In the genomic region with DNA sequence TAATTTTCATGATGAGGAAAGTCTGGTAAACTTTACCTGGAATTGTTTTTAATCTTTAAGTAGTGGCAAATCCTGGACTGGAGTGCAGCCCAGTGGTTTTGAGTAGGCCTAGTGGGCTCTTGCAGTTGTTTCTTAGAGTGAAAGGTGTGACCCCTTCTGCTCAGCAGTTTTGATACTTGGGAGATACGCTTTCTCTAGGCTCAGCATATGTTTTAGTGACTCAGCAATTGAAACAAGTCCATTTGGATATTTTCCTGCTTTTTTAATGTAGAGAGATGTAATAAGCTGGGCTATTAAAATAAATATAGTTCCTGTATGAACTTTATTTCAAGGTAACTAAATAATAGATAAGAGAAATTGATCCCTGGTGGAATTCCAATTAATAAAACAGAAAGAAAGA, we compare ENCODE assay signal across 1 cellular context.
TF ChIP-seq lines count a peak whose summit lies in the region.

No MANE protein-coding gene starts in this region.

TF ChIP-seq in K562, 482 proteins besides CTCF, POLR2A, EP300 and RAD21 (continues in another document):
- TF ChIP-seq GABPB1 (CRISPR knock-in tag; IDR thresholded peaks at IDR 0.05) (no peak), RBM17 (IDR thresholded peaks at IDR 0.05; ENCODE audit: borderline replicate concordance, low read depth, low read length) (no peak), KLF6 (CRISPR knock-in tag; IDR thresholded peaks at IDR 0.05; ENCODE audit: borderline replicate concordance) (no peak), SMAD3 (CRISPR knock-in tag; conservative IDR thresholded peaks at IDR 0.05) (no peak), NR1H2 (CRISPR knock-in tag; IDR thresholded peaks at IDR 0.05) (no peak), NFE2L1 (tag; IDR thresholded peaks at IDR 0.05; ENCODE audit: borderline replicate concordance, low read depth) (peak; percentile 10; the same call in 1 of the 2 replicates), L3MBTL2 (IDR thresholded peaks at IDR 0.05) (peak; percentile 35; the same call in 1 of the 2 replicates), PHF21A (IDR thresholded peaks at IDR 0.05; ENCODE audit: borderline replicate concordance, low read depth) (no peak), GABPA (tag; conservative IDR thresholded peaks at IDR 0.05; ENCODE audit: low read depth) (no peak), BCL6 (CRISPR knock-in tag; IDR thresholded peaks at IDR 0.05) (no peak), HSF4 (CRISPR knock-in tag; IDR thresholded peaks at IDR 0.05; ENCODE audit: borderline replicate concordance) (no peak), BACH1 (tag; IDR thresholded peaks at IDR 0.05) (peak; percentile 47; the same call in 1 of the 2 replicates), ZNF316 (IDR thresholded peaks at IDR 0.05) (peak; percentile 91), MAFK (IDR thresholded peaks at IDR 0.05; ENCODE audit: low read length) (peak; percentile 57; the same call in 1 of the 2 replicates), MAFF (IDR thresholded peaks at IDR 0.05; ENCODE audit: low read length) (peak; percentile 34; the same call in 1 of the 2 replicates), RUNX1 (IDR thresholded peaks at IDR 0.05; ENCODE audit: low read depth) (no peak)
- TF ChIP-seq, protein P1, sequence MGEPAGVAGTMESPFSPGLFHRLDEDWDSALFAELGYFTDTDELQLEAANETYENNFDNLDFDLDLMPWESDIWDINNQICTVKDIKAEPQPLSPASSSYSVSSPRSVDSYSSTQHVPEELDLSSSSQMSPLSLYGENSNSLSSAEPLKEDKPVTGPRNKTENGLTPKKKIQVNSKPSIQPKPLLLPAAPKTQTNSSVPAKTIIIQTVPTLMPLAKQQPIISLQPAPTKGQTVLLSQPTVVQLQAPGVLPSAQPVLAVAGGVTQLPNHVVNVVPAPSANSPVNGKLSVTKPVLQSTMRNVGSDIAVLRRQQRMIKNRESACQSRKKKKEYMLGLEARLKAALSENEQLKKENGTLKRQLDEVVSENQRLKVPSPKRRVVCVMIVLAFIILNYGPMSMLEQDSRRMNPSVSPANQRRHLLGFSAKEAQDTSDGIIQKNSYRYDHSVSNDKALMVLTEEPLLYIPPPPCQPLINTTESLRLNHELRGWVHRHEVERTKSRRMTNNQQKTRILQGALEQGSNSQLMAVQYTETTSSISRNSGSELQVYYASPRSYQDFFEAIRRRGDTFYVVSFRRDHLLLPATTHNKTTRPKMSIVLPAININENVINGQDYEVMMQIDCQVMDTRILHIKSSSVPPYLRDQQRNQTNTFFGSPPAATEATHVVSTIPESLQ (CRISPR knock-in tag; IDR thresholded peaks at IDR 0.05): no peak
- TF ChIP-seq, protein P2, sequence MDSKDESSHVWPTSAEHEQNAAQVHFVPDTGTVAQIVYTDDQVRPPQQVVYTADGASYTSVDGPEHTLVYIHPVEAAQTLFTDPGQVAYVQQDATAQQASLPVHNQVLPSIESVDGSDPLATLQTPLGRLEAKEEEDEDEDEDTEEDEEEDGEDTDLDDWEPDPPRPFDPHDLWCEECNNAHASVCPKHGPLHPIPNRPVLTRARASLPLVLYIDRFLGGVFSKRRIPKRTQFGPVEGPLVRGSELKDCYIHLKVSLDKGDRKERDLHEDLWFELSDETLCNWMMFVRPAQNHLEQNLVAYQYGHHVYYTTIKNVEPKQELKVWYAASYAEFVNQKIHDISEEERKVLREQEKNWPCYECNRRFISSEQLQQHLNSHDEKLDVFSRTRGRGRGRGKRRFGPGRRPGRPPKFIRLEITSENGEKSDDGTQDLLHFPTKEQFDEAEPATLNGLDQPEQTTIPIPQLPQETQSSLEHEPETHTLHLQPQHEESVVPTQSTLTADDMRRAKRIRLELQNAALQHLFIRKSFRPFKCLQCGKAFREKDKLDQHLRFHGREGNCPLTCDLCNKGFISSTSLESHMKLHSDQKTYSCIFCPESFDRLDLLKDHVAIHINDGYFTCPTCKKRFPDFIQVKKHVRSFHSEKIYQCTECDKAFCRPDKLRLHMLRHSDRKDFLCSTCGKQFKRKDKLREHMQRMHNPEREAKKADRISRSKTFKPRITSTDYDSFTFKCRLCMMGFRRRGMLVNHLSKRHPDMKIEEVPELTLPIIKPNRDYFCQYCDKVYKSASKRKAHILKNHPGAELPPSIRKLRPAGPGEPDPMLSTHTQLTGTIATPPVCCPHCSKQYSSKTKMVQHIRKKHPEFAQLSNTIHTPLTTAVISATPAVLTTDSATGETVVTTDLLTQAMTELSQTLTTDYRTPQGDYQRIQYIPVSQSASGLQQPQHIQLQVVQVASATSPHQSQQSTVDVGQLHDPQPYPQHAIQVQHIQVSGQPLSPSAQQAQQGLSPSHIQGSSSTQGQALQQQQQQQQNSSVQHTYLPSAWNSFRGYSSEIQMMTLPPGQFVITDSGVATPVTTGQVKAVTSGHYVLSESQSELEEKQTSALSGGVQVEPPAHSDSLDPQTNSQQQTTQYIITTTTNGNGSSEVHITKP (IDR thresholded peaks at IDR 0.05; ENCODE audit: partially characterized antibody): no peak
- TF ChIP-seq, protein P3, sequence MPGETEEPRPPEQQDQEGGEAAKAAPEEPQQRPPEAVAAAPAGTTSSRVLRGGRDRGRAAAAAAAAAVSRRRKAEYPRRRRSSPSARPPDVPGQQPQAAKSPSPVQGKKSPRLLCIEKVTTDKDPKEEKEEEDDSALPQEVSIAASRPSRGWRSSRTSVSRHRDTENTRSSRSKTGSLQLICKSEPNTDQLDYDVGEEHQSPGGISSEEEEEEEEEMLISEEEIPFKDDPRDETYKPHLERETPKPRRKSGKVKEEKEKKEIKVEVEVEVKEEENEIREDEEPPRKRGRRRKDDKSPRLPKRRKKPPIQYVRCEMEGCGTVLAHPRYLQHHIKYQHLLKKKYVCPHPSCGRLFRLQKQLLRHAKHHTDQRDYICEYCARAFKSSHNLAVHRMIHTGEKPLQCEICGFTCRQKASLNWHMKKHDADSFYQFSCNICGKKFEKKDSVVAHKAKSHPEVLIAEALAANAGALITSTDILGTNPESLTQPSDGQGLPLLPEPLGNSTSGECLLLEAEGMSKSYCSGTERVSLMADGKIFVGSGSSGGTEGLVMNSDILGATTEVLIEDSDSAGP (CRISPR knock-in tag; IDR thresholded peaks at IDR 0.05): no peak
- TF ChIP-seq, protein P4, sequence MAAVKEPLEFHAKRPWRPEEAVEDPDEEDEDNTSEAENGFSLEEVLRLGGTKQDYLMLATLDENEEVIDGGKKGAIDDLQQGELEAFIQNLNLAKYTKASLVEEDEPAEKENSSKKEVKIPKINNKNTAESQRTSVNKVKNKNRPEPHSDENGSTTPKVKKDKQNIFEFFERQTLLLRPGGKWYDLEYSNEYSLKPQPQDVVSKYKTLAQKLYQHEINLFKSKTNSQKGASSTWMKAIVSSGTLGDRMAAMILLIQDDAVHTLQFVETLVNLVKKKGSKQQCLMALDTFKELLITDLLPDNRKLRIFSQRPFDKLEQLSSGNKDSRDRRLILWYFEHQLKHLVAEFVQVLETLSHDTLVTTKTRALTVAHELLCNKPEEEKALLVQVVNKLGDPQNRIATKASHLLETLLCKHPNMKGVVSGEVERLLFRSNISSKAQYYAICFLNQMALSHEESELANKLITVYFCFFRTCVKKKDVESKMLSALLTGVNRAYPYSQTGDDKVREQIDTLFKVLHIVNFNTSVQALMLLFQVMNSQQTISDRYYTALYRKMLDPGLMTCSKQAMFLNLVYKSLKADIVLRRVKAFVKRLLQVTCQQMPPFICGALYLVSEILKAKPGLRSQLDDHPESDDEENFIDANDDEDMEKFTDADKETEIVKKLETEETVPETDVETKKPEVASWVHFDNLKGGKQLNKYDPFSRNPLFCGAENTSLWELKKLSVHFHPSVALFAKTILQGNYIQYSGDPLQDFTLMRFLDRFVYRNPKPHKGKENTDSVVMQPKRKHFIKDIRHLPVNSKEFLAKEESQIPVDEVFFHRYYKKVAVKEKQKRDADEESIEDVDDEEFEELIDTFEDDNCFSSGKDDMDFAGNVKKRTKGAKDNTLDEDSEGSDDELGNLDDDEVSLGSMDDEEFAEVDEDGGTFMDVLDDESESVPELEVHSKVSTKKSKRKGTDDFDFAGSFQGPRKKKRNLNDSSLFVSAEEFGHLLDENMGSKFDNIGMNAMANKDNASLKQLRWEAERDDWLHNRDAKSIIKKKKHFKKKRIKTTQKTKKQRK (IDR thresholded peaks at IDR 0.05; ENCODE audit: borderline replicate concordance, low read depth, low read length): no peak
- TF ChIP-seq, protein P5, sequence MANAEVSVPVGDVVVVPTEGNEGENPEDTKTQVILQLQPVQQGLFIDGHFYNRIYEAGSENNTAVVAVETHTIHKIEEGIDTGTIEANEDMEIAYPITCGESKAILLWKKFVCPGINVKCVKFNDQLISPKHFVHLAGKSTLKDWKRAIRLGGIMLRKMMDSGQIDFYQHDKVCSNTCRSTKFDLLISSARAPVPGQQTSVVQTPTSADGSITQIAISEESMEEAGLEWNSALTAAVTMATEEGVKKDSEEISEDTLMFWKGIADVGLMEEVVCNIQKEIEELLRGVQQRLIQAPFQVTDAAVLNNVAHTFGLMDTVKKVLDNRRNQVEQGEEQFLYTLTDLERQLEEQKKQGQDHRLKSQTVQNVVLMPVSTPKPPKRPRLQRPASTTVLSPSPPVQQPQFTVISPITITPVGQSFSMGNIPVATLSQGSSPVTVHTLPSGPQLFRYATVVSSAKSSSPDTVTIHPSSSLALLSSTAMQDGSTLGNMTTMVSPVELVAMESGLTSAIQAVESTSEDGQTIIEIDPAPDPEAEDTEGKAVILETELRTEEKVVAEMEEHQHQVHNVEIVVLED (CRISPR knock-in tag; IDR thresholded peaks at IDR 0.05): no peak
- TF ChIP-seq, protein P6, sequence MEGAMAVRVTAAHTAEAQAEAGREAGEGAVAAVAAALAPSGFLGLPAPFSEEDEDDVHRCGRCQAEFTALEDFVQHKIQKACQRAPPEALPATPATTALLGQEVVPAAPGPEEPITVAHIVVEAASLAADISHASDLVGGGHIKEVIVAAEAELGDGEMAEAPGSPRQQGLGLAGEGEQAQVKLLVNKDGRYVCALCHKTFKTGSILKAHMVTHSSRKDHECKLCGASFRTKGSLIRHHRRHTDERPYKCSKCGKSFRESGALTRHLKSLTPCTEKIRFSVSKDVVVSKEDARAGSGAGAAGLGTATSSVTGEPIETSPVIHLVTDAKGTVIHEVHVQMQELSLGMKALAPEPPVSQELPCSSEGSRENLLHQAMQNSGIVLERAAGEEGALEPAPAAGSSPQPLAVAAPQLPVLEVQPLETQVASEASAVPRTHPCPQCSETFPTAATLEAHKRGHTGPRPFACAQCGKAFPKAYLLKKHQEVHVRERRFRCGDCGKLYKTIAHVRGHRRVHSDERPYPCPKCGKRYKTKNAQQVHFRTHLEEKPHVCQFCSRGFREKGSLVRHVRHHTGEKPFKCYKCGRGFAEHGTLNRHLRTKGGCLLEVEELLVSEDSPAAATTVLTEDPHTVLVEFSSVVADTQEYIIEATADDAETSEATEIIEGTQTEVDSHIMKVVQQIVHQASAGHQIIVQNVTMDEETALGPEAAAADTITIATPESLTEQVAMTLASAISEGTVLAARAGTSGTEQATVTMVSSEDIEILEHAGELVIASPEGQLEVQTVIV (CRISPR knock-in tag; IDR thresholded peaks at IDR 0.05; ENCODE audit: borderline replicate concordance): no peak
- TF ChIP-seq, protein P7, sequence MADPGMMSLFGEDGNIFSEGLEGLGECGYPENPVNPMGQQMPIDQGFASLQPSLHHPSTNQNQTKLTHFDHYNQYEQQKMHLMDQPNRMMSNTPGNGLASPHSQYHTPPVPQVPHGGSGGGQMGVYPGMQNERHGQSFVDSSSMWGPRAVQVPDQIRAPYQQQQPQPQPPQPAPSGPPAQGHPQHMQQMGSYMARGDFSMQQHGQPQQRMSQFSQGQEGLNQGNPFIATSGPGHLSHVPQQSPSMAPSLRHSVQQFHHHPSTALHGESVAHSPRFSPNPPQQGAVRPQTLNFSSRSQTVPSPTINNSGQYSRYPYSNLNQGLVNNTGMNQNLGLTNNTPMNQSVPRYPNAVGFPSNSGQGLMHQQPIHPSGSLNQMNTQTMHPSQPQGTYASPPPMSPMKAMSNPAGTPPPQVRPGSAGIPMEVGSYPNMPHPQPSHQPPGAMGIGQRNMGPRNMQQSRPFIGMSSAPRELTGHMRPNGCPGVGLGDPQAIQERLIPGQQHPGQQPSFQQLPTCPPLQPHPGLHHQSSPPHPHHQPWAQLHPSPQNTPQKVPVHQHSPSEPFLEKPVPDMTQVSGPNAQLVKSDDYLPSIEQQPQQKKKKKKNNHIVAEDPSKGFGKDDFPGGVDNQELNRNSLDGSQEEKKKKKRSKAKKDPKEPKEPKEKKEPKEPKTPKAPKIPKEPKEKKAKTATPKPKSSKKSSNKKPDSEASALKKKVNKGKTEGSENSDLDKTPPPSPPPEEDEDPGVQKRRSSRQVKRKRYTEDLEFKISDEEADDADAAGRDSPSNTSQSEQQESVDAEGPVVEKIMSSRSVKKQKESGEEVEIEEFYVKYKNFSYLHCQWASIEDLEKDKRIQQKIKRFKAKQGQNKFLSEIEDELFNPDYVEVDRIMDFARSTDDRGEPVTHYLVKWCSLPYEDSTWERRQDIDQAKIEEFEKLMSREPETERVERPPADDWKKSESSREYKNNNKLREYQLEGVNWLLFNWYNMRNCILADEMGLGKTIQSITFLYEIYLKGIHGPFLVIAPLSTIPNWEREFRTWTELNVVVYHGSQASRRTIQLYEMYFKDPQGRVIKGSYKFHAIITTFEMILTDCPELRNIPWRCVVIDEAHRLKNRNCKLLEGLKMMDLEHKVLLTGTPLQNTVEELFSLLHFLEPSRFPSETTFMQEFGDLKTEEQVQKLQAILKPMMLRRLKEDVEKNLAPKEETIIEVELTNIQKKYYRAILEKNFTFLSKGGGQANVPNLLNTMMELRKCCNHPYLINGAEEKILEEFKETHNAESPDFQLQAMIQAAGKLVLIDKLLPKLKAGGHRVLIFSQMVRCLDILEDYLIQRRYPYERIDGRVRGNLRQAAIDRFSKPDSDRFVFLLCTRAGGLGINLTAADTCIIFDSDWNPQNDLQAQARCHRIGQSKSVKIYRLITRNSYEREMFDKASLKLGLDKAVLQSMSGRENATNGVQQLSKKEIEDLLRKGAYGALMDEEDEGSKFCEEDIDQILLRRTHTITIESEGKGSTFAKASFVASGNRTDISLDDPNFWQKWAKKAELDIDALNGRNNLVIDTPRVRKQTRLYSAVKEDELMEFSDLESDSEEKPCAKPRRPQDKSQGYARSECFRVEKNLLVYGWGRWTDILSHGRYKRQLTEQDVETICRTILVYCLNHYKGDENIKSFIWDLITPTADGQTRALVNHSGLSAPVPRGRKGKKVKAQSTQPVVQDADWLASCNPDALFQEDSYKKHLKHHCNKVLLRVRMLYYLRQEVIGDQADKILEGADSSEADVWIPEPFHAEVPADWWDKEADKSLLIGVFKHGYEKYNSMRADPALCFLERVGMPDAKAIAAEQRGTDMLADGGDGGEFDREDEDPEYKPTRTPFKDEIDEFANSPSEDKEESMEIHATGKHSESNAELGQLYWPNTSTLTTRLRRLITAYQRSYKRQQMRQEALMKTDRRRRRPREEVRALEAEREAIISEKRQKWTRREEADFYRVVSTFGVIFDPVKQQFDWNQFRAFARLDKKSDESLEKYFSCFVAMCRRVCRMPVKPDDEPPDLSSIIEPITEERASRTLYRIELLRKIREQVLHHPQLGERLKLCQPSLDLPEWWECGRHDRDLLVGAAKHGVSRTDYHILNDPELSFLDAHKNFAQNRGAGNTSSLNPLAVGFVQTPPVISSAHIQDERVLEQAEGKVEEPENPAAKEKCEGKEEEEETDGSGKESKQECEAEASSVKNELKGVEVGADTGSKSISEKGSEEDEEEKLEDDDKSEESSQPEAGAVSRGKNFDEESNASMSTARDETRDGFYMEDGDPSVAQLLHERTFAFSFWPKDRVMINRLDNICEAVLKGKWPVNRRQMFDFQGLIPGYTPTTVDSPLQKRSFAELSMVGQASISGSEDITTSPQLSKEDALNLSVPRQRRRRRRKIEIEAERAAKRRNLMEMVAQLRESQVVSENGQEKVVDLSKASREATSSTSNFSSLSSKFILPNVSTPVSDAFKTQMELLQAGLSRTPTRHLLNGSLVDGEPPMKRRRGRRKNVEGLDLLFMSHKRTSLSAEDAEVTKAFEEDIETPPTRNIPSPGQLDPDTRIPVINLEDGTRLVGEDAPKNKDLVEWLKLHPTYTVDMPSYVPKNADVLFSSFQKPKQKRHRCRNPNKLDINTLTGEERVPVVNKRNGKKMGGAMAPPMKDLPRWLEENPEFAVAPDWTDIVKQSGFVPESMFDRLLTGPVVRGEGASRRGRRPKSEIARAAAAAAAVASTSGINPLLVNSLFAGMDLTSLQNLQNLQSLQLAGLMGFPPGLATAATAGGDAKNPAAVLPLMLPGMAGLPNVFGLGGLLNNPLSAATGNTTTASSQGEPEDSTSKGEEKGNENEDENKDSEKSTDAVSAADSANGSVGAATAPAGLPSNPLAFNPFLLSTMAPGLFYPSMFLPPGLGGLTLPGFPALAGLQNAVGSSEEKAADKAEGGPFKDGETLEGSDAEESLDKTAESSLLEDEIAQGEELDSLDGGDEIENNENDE (IDR thresholded peaks at IDR 0.05; ENCODE audit: low read depth, low read length): no peak
